8 cellular contexts compared by ENCODE assay signal in the genomic region with DNA sequence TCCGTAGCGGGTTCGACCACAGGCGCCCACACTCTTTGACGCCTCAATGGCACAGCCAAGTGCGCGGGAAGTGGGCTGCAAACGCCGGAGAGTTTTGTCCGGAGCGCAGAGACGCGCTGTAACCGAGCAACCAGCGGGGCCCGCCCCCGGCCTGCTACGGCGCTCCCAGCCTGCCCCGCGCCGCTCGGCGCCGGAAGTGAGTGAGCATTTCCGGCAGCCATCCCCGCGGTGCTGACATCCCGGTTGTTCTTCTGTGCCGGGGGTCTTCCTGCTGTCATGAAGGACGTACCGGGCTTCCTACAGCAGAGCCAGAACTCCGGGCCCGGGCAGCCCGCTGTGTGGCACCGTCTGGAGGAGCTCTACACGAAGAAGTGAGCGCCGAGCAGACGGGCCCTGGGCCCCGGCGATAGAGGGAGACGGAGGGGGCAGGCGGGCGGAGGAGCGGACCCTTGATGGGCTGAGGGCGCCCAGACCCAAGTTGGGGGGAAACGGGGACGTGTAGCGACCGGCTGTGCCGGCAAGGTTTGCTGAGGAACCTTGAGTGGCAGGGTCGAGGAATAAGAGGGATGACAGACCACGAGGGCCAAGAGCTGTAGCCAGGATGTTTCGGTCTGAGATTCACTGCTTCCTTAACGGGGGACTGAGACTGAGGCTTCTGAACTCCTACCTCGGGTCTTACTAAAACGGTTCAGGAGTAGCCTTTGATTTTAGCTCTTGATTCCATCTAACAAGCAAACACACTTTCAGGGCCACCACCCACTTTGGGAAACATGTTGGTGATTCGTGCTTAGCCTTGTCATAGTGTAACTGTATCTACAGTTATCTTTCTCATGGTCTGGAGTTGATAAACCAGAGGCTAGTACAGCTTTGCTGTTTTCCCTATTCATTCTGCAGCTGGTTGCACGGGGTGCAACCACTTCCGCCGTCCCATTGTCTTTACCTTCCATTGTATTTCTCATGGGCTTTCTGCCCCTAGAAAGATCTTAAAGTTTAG. TPM values are rescaled to one million over a fixed set of nuclear protein-coding genes. Genes with fewer than 3 reads are reported as not detected.
DNase-seq lines count a peak whose midpoint lies in the region; ATAC-seq and TF ChIP-seq lines count a peak whose summit lies in the region.

A gene (plus strand): TSS at position 203 of the 994 bp plus-strand sequence. CDS start 74 bp downstream, at position 277.

- 1% methylated on average over 62 of the region's 62 CpGs for WGBS in liver

- H3K4me3 ChIP-seq in liver (ENCODE audit: low read depth in 1 of 3, low read length in 3 of 3): peak within 1 kb of the TSS; percentile 85 to 94 (median 85)

- H3K27ac ChIP-seq in liver (ENCODE audit: low read depth in 1 of 2, low read length in 2 of 2): peak within 1 kb of the TSS; percentile 88 to 98

- H3K27me3 ChIP-seq in liver (ENCODE audit: control insufficient read depth in 4 of 4, insufficient read depth in 4 of 4, low read length in 3 of 4): no peaks in the 10 kb centered on the region

- DNase-seq in AG20443 (ENCODE audit: low spot score) (peak; percentile 97), NCI-H510A (lab: John Stamatoyannopoulos, UW) (peak; percentile 25), dermis microvascular lymphatic vessel endothelial cell (ENCODE audit: low read depth in 2 of 2) (peak; percentile 76 to 89)
- peak; percentile 80 to 81 for DNase-seq in activated CD4-positive, alpha-beta T cell treated with anti-CD3 and anti-CD28 coated beads, Interleukin-2, amount 50 U/mL, for 4 hours
- DNase-seq in stimulated activated CD4-positive, alpha-beta T cell treated with anti-CD3 and anti-CD28 coated beads, Interleukin-4, amount 100 ng/mL, for 24 hours: peak; percentile 92

- ATAC-seq in GM18909 (IDR thresholded peaks at IDR 0.05; ENCODE audit: poor library complexity, unreplicated experiment): peak; percentile 87
- peak; percentile 81 for ATAC-seq in HG03175 (IDR thresholded peaks at IDR 0.05; ENCODE audit: unreplicated experiment)

- peaks cover 0 to 15% (median 9%) of the 10 kb centered on the region in 4 donors for H3K36me3 ChIP-seq in liver (ENCODE audit: control insufficient read depth in 4 of 4, insufficient read depth in 3 of 4, low read depth in 1 of 4, low read length in 3 of 4)

- no peak for TF ChIP-seq CTCF in liver (IDR thresholded peaks at IDR 0.05; ENCODE audit: low read depth, low read length, missing input control)

- TF ChIP-seq RAD21 in liver (IDR thresholded peaks at IDR 0.05): peak in 1 of 2 donors; percentile 12

- H3K9ac ChIP-seq in liver (ENCODE audit: low read depth in 1 of 2, low read length in 2 of 2): peak within 1 kb of the TSS; percentile 65 to 87

- no peaks in the 10 kb centered on the region for H3K9me3 ChIP-seq in liver (ENCODE audit: control insufficient read depth in 4 of 4, low read length in 3 of 4)

- peaks cover 3 to 26% (median 19%) of the 10 kb centered on the region in 4 donors for H3K4me1 ChIP-seq in liver (ENCODE audit: control insufficient read depth in 4 of 4, insufficient read depth in 4 of 4, low read length in 3 of 4)

TF ChIP-seq in liver, 16 proteins besides CTCF, POLR2A, EP300 and RAD21:
- TF ChIP-seq SP1 (IDR thresholded peaks at IDR 0.05) (peak; percentile 27), JUND (IDR thresholded peaks at IDR 0.05) (no peak), GABPA (IDR thresholded peaks at IDR 0.05 in 1 of 2, conservative IDR thresholded peaks at IDR 0.05 in 1 of 2) (peak; percentile 78 to 96), TAF1 (conservative IDR thresholded peaks at IDR 0.05) (no peak), HNF4A (conservative IDR thresholded peaks at IDR 0.05) (no peak), NR2F2 (IDR thresholded peaks at IDR 0.05) (no peak), YY1 (IDR thresholded peaks at IDR 0.05) (peak; percentile 81), FOXA1 (IDR thresholded peaks at IDR 0.05) (no peak), FOXA2 (IDR thresholded peaks at IDR 0.05) (no peak), RXRA (IDR thresholded peaks at IDR 0.05) (no peak), HNF4G (IDR thresholded peaks at IDR 0.05) (no peak), EGR1 (IDR thresholded peaks at IDR 0.05; ENCODE audit: low read depth in 2 of 2) (peak in 1 of 2 donors; percentile 24)
- TF ChIP-seq, protein P1, sequence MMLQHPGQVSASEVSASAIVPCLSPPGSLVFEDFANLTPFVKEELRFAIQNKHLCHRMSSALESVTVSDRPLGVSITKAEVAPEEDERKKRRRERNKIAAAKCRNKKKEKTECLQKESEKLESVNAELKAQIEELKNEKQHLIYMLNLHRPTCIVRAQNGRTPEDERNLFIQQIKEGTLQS (IDR thresholded peaks at IDR 0.05): no peak
- TF ChIP-seq, protein P2, sequence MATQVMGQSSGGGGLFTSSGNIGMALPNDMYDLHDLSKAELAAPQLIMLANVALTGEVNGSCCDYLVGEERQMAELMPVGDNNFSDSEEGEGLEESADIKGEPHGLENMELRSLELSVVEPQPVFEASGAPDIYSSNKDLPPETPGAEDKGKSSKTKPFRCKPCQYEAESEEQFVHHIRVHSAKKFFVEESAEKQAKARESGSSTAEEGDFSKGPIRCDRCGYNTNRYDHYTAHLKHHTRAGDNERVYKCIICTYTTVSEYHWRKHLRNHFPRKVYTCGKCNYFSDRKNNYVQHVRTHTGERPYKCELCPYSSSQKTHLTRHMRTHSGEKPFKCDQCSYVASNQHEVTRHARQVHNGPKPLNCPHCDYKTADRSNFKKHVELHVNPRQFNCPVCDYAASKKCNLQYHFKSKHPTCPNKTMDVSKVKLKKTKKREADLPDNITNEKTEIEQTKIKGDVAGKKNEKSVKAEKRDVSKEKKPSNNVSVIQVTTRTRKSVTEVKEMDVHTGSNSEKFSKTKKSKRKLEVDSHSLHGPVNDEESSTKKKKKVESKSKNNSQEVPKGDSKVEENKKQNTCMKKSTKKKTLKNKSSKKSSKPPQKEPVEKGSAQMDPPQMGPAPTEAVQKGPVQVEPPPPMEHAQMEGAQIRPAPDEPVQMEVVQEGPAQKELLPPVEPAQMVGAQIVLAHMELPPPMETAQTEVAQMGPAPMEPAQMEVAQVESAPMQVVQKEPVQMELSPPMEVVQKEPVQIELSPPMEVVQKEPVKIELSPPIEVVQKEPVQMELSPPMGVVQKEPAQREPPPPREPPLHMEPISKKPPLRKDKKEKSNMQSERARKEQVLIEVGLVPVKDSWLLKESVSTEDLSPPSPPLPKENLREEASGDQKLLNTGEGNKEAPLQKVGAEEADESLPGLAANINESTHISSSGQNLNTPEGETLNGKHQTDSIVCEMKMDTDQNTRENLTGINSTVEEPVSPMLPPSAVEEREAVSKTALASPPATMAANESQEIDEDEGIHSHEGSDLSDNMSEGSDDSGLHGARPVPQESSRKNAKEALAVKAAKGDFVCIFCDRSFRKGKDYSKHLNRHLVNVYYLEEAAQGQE (IDR thresholded peaks at IDR 0.05): no peak
- TF ChIP-seq, protein P3, sequence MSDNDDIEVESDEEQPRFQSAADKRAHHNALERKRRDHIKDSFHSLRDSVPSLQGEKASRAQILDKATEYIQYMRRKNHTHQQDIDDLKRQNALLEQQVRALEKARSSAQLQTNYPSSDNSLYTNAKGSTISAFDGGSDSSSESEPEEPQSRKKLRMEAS (IDR thresholded peaks at IDR 0.05): peak; percentile 1
- TF ChIP-seq, protein P4, sequence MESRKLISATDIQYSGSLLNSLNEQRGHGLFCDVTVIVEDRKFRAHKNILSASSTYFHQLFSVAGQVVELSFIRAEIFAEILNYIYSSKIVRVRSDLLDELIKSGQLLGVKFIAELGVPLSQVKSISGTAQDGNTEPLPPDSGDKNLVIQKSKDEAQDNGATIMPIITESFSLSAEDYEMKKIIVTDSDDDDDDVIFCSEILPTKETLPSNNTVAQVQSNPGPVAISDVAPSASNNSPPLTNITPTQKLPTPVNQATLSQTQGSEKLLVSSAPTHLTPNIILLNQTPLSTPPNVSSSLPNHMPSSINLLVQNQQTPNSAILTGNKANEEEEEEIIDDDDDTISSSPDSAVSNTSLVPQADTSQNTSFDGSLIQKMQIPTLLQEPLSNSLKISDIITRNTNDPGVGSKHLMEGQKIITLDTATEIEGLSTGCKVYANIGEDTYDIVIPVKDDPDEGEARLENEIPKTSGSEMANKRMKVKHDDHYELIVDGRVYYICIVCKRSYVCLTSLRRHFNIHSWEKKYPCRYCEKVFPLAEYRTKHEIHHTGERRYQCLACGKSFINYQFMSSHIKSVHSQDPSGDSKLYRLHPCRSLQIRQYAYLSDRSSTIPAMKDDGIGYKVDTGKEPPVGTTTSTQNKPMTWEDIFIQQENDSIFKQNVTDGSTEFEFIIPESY (IDR thresholded peaks at IDR 0.05): no peak

RNA-seq across cellular contexts. Expression of the gene that starts here (rescaled TPM):
- total RNA-seq in dermis microvascular lymphatic vessel endothelial cell (142 and 190 TPM in 2 replicates), liver (10 to 100 TPM; 50.8 to 56.7 TPM)
- polyA plus RNA-seq in liver: 10 to 100 TPM; 48.8 to 54.7 TPM

Comparison
In these comparisons a context has a peak if more than half of its experiments do, and no peak if none do; other contexts are left out.
1. Peak in every context shown above with its lines: DNase-seq, ATAC-seq, H3K4me3 ChIP-seq and H3K27ac ChIP-seq.
2. DNase-seq: peak in every context shown above with its lines; median percentile 97 in AG20443; 92 in stimulated activated CD4-positive, alpha-beta T cell treated with anti-CD3 and anti-CD28 coated beads, Interleukin-4, amount 100 ng/mL, for 24 hours; 82 in dermis microvascular lymphatic vessel endothelial cell; 80 in activated CD4-positive, alpha-beta T cell treated with anti-CD3 and anti-CD28 coated beads, Interleukin-2, amount 50 U/mL, for 4 hours; 25 in NCI-H510A.